Comparison of ENCODE assay signal across 12 cellular contexts in the genomic region with DNA sequence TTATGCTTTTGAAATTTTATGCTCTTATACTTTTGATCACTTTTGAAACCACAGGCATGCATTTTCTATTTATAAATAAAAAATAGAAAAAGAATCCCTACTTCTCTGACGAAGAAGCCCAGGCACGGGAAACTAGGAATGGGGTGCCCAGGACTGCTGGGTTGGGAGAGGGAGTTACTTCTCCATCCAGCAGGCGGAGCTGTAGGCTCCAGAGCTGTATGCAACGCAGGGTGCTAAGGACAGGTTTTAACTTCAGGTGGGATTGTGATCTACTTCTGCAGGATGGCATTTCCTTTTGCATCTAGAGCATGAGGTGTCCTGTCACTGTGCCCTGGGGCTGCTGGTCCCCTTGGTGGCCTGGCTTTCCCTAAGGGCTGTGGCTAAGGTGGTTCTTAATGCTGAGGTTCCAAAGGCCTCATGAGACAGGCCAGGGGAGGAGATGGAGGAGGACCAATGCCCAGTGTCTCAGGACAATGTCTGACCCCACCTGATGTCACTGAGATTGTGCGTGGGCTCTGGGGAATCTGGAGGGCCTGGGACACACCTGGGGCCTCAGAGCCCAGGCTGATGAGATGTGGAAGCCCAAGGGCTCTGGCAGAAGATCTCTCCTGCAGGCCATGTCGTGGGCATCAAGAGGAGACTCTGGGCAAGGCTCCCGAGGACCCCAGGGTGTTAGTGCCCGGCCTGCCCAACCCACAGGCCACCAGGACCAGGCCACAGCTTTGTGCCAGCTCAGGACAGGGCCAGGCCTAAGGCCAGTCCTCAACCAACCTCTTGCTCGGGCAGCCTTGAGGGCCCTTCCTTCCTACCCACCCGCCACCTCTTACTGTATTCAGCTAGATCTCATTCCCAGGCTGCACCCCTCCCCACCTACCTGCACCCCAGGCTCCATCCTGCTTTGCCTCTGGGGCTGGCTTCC. TPM values are rescaled to one million over a fixed set of nuclear protein-coding genes. Genes with fewer than 3 reads are reported as not detected.
DNase-seq lines count a peak whose midpoint lies in the region; ATAC-seq, FAIRE-seq and TF ChIP-seq lines count a peak whose summit lies in the region.
"Had no signal": no experiment of that assay in that cellular context is flagged by ENCODE, and none has a peak within 500 bp of the region (broad histone marks: within the 10 kb centered on the region; RNA-seq: fewer than 3 reads in every experiment).

No MANE protein-coding gene starts in this region.

- no peaks in the 10 kb centered on the region for H3K36me3 Mint-ChIP-seq in mesothelial cell of epicardium

- no peak for DNase-seq in GM10248 (ENCODE audit: extremely low spot score)
- no peak for DNase-seq in brain microvascular endothelial cell
- DNase-seq in mesothelial cell of epicardium (ENCODE audit: low spot score in 2 of 2, unreplicated experiment in 2 of 2) = no peak
- DNase-seq in RCC 7860 (ENCODE audit: low spot score) = no peak
- DNase-seq in cerebellar nuclear complex (lab: John Stamatoyannopoulos, UW) = no peak
- DNase-seq in stimulated activated CD4-positive, alpha-beta T cell treated with anti-CD3 and anti-CD28 coated beads, Interleukin-2, amount 100 ng/mL, for 24 hours = no peak
- DNase-seq: activated effector memory CD4-positive, alpha-beta T cell treated with Interleukin-2 at 50 U/mL for 16 hours had no signal

- no peak for ATAC-seq in HG02938 (IDR thresholded peaks at IDR 0.05; ENCODE audit: unreplicated experiment)

- H3K27me3 ChIP-seq in KMS-11 (ENCODE audit: insufficient read depth, low read depth) (no peaks in the 10 kb centered on the region), brain microvascular endothelial cell (replicated peaks) (no peaks in the 10 kb centered on the region)

- H3K36me3 ChIP-seq in KMS-11 (ENCODE audit: insufficient read depth) = no peaks in the 10 kb centered on the region
- H3K36me3 ChIP-seq in brain microvascular endothelial cell (replicated peaks) = no peaks in the 10 kb centered on the region

- peaks cover 5% of the 10 kb centered on the region for H3K9me3 Mint-ChIP-seq in mesothelial cell of epicardium

- in situ Hi-C loops in brain microvascular endothelial cell (cut with HindIII; ENCODE audit: low pct_ligation_motif_present, low sequenced_read_pairs) = no loop called here

- no peak overlapping the region for H3K4me2 ChIP-seq in KMS-11

- no peak overlapping the region for H3K4me3 ChIP-seq in KMS-11 (IDR thresholded peaks at IDR 0.05; ENCODE audit: insufficient read depth, low read depth, low read length)
- H3K4me3 ChIP-seq in brain microvascular endothelial cell (ENCODE audit: low read depth, low read length) = no peak overlapping the region

- POLR2A ChIA-PET in GM10248 (lab: Yijun Ruan, JAX) = no interaction called here

- H3K27ac Mint-ChIP-seq in mesothelial cell of epicardium = no peak overlapping the region

- H3K79me2 ChIP-seq in KMS-11 (ENCODE audit: insufficient read depth, low read depth) = no peaks in the 10 kb centered on the region

- H4K20me1 ChIP-seq in KMS-11 (ENCODE audit: insufficient read depth) = no peaks in the 10 kb centered on the region

- no peaks in the 10 kb centered on the region for H3K27me3 Mint-ChIP-seq in mesothelial cell of epicardium (ENCODE audit: low read depth)

- no peak overlapping the region for H3K4me3 Mint-ChIP-seq in mesothelial cell of epicardium

- FAIRE-seq in RCC 7860 (lab: Jason Lieb, UNC) = no peak

- H3K4me1 ChIP-seq in KMS-11 (ENCODE audit: low read depth, poor library complexity, severe bottlenecking) = no peaks in the 10 kb centered on the region

- H3K4me1 Mint-ChIP-seq in mesothelial cell of epicardium = peaks cover 8% of the 10 kb centered on the region

- TF ChIP-seq CTCF in GM10248 (IDR thresholded peaks at IDR 0.05; ENCODE audit: control extremely low read depth, extremely low read depth, low read depth, missing control alignments) = peak; percentile 54
- peak; percentile 53 for TF ChIP-seq CTCF in KMS-11 (conservative IDR thresholded peaks at IDR 0.05; ENCODE audit: low read depth, low read length)
- TF ChIP-seq CTCF in brain microvascular endothelial cell (IDR thresholded peaks at IDR 0.05; ENCODE audit: low read depth, low read length, missing control alignments) = peak; percentile 85
- TF ChIP-seq CTCF in mesothelial cell of epicardium (IDR thresholded peaks at IDR 0.05; ENCODE audit: unreplicated experiment) = peak; percentile 26

- H2AFZ ChIP-seq in KMS-11 (ENCODE audit: low read depth) = no peak overlapping the region

- CTCF ChIA-PET in GM10248 (lab: Yijun Ruan, JAX) = interaction anchor here (1.3 to 1.5 kb wide), 2 partner anchors 12 to 14 kb away, joined by 5 to 6 read pairs; no protein-coding TSS in a partner anchor

- H3K9ac ChIP-seq in KMS-11 = no peak overlapping the region

- H3K27ac ChIP-seq in KMS-11 (no peak overlapping the region), brain microvascular endothelial cell (no peak overlapping the region)

RNA-seq across cellular contexts. Expression of a gene that starts 0.5 kb away (rescaled TPM):
- not detected in 3 replicates for total RNA-seq in mesothelial cell of epicardium
- total RNA-seq: glomerular endothelial cell, RPMI7951, temporal lobe had no signal

RNA-seq across cellular contexts. Expression of a gene that starts 15.9 kb away (rescaled TPM):
- total RNA-seq in mesothelial cell of epicardium = not detected in 3 replicates
- total RNA-seq: glomerular endothelial cell, RPMI7951 had no signal

RNA-seq across cellular contexts. Expression of a gene that starts 48.7 kb away (rescaled TPM):
- total RNA-seq in mesothelial cell of epicardium = 1,085 to 1,177 TPM (median 1,171 TPM) in 3 replicates

Comparison
In these comparisons a context has a peak if more than half of its experiments do, and no peak if none do; other contexts are left out.
1. CTCF ChIP-seq: peak in every context shown above with its lines; median percentile 85 in brain microvascular endothelial cell; 54 in GM10248; 53 in KMS-11; 26 in mesothelial cell of epicardium.